In the genomic region with DNA sequence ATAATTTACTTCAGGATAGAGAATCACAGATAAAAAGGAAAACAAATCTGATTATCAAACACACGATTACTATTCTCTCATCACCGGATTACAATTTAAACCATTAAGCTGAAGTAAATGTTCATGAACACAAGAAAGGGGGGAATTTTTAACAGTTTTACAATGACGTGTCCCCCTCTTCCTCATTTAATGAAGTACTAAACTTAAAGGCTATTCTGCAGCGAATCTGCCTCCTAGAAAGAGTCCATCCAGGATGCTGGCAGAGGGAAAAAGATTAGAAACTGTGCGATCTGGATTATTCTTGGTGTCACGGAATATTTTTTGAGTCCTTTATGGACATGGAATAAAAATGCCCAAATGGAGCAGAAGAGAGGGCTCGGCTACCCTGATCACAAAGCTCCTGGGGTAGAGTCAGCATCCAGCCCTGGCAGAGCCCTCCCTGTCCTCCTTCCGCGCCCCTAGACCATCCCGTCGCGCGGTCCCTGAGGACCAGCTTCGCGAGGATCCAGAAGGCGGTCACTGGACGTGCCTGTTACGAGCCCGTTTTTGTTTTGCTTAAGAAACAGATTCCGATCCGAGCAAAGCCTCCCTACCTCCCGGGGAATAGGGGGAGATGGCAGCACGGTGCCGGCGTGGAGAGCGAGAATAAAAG, we compare ENCODE assay signal across 8 cellular contexts. TPM values are rescaled to one million over a fixed set of nuclear protein-coding genes. Genes with fewer than 3 reads are reported as not detected.
A peak's percentile ranks its signal among the peaks of the same experiment; 100 is the strongest.
DNase-seq lines count a peak whose midpoint lies in the region; ATAC-seq and TF ChIP-seq lines count a peak whose summit lies in the region.

No MANE protein-coding gene starts in this region.

- H3K9me3 ChIP-seq in hepatocyte (ENCODE audit: low read depth), result no peaks in the 10 kb centered on the region
- H3K9me3 ChIP-seq in skeletal muscle satellite cell (replicated peaks; ENCODE audit: low read length), result no peaks in the 10 kb centered on the region

- peak overlapping the region; percentile 40 for H3K27ac Mint-ChIP-seq in Calu3 (ENCODE audit: unreplicated experiment)
- H3K27ac Mint-ChIP-seq in activated T-helper 1 cell treated with anti-CD3 and anti-CD28 coated beads, Interleukin-12 subunit alpha, Interleukin-12 subunit beta, Interleukin-2, Interleukin-4 antibody, amounts not matched to agents 30 ng/mL and 10 ng/mL and 1 ng/mL, durations not matched to agents 14 hours and 24 hours and 36 hours, result peak overlapping the region; percentile 84

- no peaks in the 10 kb centered on the region for H3K27me3 ChIP-seq in hepatocyte
- no peaks in the 10 kb centered on the region for H3K27me3 ChIP-seq in skeletal muscle satellite cell (ENCODE audit: control insufficient read depth, insufficient read depth, low read length)

- H3K27me3 Mint-ChIP-seq in Calu3 (ENCODE audit: unreplicated experiment), result no peaks in the 10 kb centered on the region
- peaks cover 35% of the 10 kb centered on the region for H3K27me3 Mint-ChIP-seq in activated T-helper 1 cell treated with anti-CD3 and anti-CD28 coated beads, Interleukin-12 subunit alpha, Interleukin-12 subunit beta, Interleukin-2, Interleukin-4 antibody, amounts not matched to agents 30 ng/mL and 10 ng/mL and 1 ng/mL, durations not matched to agents 14 hours and 24 hours and 36 hours (ENCODE audit: insufficient read depth)

- H3K4me1 Mint-ChIP-seq in Calu3 (ENCODE audit: low read depth, unreplicated experiment), result no peaks in the 10 kb centered on the region
- peaks cover 42% of the 10 kb centered on the region for H3K4me1 Mint-ChIP-seq in activated T-helper 1 cell treated with anti-CD3 and anti-CD28 coated beads, Interleukin-12 subunit alpha, Interleukin-12 subunit beta, Interleukin-2, Interleukin-4 antibody, amounts not matched to agents 30 ng/mL and 10 ng/mL and 1 ng/mL, durations not matched to agents 14 hours and 24 hours and 36 hours (ENCODE audit: low read depth)

- DNase-seq in Calu3 (no peak), HuH-7 (ENCODE audit: low spot score) (peak; percentile 26), hepatocyte (ENCODE audit: low spot score) (no peak)
- no peak for DNase-seq in activated T-helper 1 cell treated with anti-CD3 and anti-CD28 coated beads, Interleukin-12 subunit alpha, Interleukin-12 subunit beta, Interleukin-2, Interleukin-4 antibody, amounts not matched to agents 30 ng/mL and 10 ng/mL and 1 ng/mL, durations not matched to agents 14 hours and 24 hours and 36 hours (ENCODE audit: low spot score)

- H3K4me1 ChIP-seq in hepatocyte (ENCODE audit: insufficient read depth), result peaks cover 11% of the 10 kb centered on the region
- peaks cover 15% of the 10 kb centered on the region for H3K4me1 ChIP-seq in skeletal muscle satellite cell (ENCODE audit: control insufficient read depth, insufficient read depth, low read length)

- peak overlapping the region; percentile 100 for H3K27ac ChIP-seq in hepatocyte

- H3K9me3 Mint-ChIP-seq in Calu3 (ENCODE audit: low read depth, unreplicated experiment), result no peaks in the 10 kb centered on the region
- no peaks in the 10 kb centered on the region for H3K9me3 Mint-ChIP-seq in activated T-helper 1 cell treated with anti-CD3 and anti-CD28 coated beads, Interleukin-12 subunit alpha, Interleukin-12 subunit beta, Interleukin-2, Interleukin-4 antibody, amounts not matched to agents 30 ng/mL and 10 ng/mL and 1 ng/mL, durations not matched to agents 14 hours and 24 hours and 36 hours

- H2AFZ ChIP-seq in hepatocyte, result peak overlapping the region; percentile 97

- peak overlapping the region; percentile 95 for H3K4me2 ChIP-seq in hepatocyte
- peak overlapping the region; percentile 92 for H3K4me2 ChIP-seq in skeletal muscle satellite cell (ENCODE audit: low read length)

- TF ChIP-seq CTCF in Calu3 (IDR thresholded peaks at IDR 0.05; ENCODE audit: unreplicated experiment) (no peak), hepatocyte (IDR thresholded peaks at IDR 0.05; ENCODE audit: poor library complexity) (no peak)

- peaks cover 24% of the 10 kb centered on the region for H4K20me1 ChIP-seq in hepatocyte (ENCODE audit: insufficient read depth, poor library complexity, severe bottlenecking)

- peak overlapping the region; percentile 84 for H3K9ac ChIP-seq in skeletal muscle satellite cell (ENCODE audit: low read depth, low read length)

- H3K4me3 Mint-ChIP-seq in Calu3 (ENCODE audit: low read depth, unreplicated experiment), result peak overlapping the region; percentile 90
- peak overlapping the region; percentile 93 for H3K4me3 Mint-ChIP-seq in activated T-helper 1 cell treated with anti-CD3 and anti-CD28 coated beads, Interleukin-12 subunit alpha, Interleukin-12 subunit beta, Interleukin-2, Interleukin-4 antibody, amounts not matched to agents 30 ng/mL and 10 ng/mL and 1 ng/mL, durations not matched to agents 14 hours and 24 hours and 36 hours

- intact Hi-C loops in Calu3 (cut with micrococcal nuclease; ENCODE audit: unreplicated experiment), result loop anchor here (10.0 kb wide), 1 partner anchor 951 kb away; no protein-coding TSS in a partner anchor
- intact Hi-C loops in activated T-helper 1 cell treated with anti-CD3 and anti-CD28 coated beads, Interleukin-12 subunit alpha, Interleukin-12 subunit beta, Interleukin-2, Interleukin-4 antibody, amounts not matched to agents 30 ng/mL and 10 ng/mL and 1 ng/mL, durations not matched to agents 14 hours and 24 hours and 36 hours (cut with micrococcal nuclease), result loop anchor here (1.0 to 5.0 kb wide), 9 partner anchors 53 to 1197 kb away; partner anchors contain the start of genes SCOC, SETD7 and SLC7A11

- peaks cover 53% of the 10 kb centered on the region for H3K79me2 ChIP-seq in hepatocyte

- peak overlapping the region; percentile 99 for H3K4me3 ChIP-seq in hepatocyte
- peak overlapping the region; percentile 75 for H3K4me3 ChIP-seq in skeletal muscle satellite cell (ENCODE audit: low read length)

- peaks cover 35% of the 10 kb centered on the region for H3K36me3 Mint-ChIP-seq in Calu3 (ENCODE audit: insufficient read depth, unreplicated experiment)
- H3K36me3 Mint-ChIP-seq in activated T-helper 1 cell treated with anti-CD3 and anti-CD28 coated beads, Interleukin-12 subunit alpha, Interleukin-12 subunit beta, Interleukin-2, Interleukin-4 antibody, amounts not matched to agents 30 ng/mL and 10 ng/mL and 1 ng/mL, durations not matched to agents 14 hours and 24 hours and 36 hours (ENCODE audit: low read depth), result no peaks in the 10 kb centered on the region

- CTCF ChIA-PET in Calu3 (lab: Charles Lee), result interaction anchor here (0.6 to 1.8 kb wide), 4 partner anchors 12 to 145 kb away, joined by 5 to 8 read pairs (median 6); partner anchors contain the start of gene NAA15

- no TSS peak for BruUV-seq in Calu3 (replicated peaks; lab: Mats Ljungman, UMichigan)

- H3K36me3 ChIP-seq in hepatocyte (replicated peaks; ENCODE audit: insufficient read depth, low read depth) (no peaks in the 10 kb centered on the region), skeletal muscle satellite cell (ENCODE audit: insufficient read depth, low read length) (no peaks in the 10 kb centered on the region)

- WGBS in hepatocyte (ENCODE audit: low lambda C conversion rate, missing lambda C conversion rate), result 2% methylated on average over 26 of the region's 26 CpGs

- H3K9me2 ChIP-seq in hepatocyte (replicated peaks; ENCODE audit: insufficient read depth), result no peaks in the 10 kb centered on the region

- ATAC-seq in HG02938 (IDR thresholded peaks at IDR 0.05; ENCODE audit: unreplicated experiment) (no peak), GM21423 (IDR thresholded peaks at IDR 0.05; ENCODE audit: unreplicated experiment) (no peak), GM18909 (IDR thresholded peaks at IDR 0.05; ENCODE audit: poor library complexity, unreplicated experiment) (no peak)

RNA-seq across cellular contexts. Expression of gene ELF2, which starts 1.2 kb away (rescaled TPM):
- total RNA-seq in Calu3 (2022) (25.2 and 27.8 TPM in 2 replicates), hepatocyte (42.5 and 46.9 TPM in 2 replicates)
- 26.3 and 29.3 TPM in 2 replicates for total RNA-seq in activated T-helper 1 cell treated with anti-CD3 and anti-CD28 coated beads, Interleukin-12 subunit alpha, Interleukin-12 subunit beta, Interleukin-2, Interleukin-4 antibody, amounts not matched to agents 30 ng/mL and 10 ng/mL and 1 ng/mL, durations not matched to agents 14 hours and 24 hours and 36 hours
- polyA plus RNA-seq in hepatocyte, result 23.8 and 33.1 TPM in 2 replicates
- 19.7 and 21.5 TPM in 2 replicates for total RNA-seq in skeletal muscle satellite cell (2012; rRNA removed)
